8 cellular contexts compared by ENCODE assay signal in the genomic region with DNA sequence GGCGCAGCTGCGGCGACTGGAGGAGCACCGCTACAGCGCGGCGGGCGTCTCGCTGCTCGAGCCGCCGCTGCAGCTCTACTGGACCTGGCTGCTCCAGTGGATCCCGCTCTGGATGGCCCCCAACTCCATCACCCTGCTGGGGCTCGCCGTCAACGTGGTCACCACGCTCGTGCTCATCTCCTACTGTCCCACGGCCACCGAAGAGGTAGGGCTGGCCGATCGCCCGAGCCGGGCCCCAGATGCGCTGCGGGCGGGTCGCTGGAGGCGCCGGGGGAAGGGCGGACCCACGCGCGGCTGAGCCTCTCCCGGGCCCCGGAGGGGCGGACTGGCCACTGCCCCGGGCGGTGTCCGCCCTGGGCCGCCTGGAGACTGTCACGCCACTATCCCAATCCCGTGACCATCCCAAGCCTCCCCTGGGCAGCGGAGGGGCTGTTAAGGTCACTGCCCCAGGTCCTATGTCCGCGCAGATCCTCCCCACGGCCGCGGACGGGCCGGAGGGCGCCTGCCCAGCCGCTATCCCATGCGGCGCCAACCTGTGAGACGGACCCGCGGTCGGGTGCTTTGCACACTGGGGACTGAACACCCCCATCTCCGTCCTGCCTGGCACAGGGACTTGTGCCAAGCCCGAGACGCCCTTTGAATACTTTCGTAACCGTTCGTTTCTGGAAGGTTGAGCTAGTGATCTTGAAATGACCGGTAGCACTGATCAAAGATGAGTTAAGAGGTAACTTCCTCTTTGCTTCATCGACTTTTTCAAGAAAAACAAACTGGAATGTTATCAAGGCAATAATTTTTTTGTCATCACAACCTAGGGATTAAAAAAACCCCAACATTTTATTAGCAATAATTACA. TPM values are rescaled to one million over a fixed set of nuclear protein-coding genes. Genes with fewer than 3 reads are reported as not detected.
A peak's percentile ranks its signal among the peaks of the same experiment; 100 is the strongest.
DNase-seq lines count a peak whose midpoint lies in the region; ATAC-seq lines count a peak whose summit lies in the region.

No MANE protein-coding gene starts in this region.

- peak overlapping the region; percentile 83 to 93 (median 87) for H3K9ac ChIP-seq in BLaER1 treated with 17β-estradiol and CSF1 and Interleukin-3, amounts not matched to agents 10 nM and 100 nM
- H3K9ac ChIP-seq in NT2/D1 (ENCODE audit: insufficient read length, low read depth): peak overlapping the region; percentile 92

- peak overlapping the region; percentile 77 to 95 (median 92) for H3K4me3 ChIP-seq in BLaER1 treated with 17β-estradiol and CSF1 and Interleukin-3, amounts not matched to agents 10 nM and 100 nM
- H3K4me3 ChIP-seq in NT2/D1 (ENCODE audit: insufficient read length, low read depth): peak overlapping the region; percentile 83

- H3K27ac Mint-ChIP-seq in activated naive CD8-positive, alpha-beta T cell treated with anti-CD3 and anti-CD28 coated beads, Interleukin-2, amount 10 ng/mL, durations not matched to agents 7 days and 5 days: peak overlapping the region; percentile 76

- peak overlapping the region; percentile 74 to 99 (median 97) for H3K4me2 ChIP-seq in BLaER1 treated with 17β-estradiol and CSF1 and Interleukin-3, amounts not matched to agents 10 nM and 100 nM

- DNase-seq in NT2/D1 (ENCODE audit: low read depth, low spot score): peak; percentile 11
- no peak for DNase-seq in activated naive CD8-positive, alpha-beta T cell treated with anti-CD3 and anti-CD28 coated beads, Interleukin-2, amount 10 ng/mL, durations not matched to agents 7 days and 5 days
- DNase-seq in cardiac septum (ENCODE audit: low spot score): peak; percentile 82
- peak in 43 of 56 donors; percentile 10 to 74 (median 56) for DNase-seq in nucleus accumbens (lab: John Stamatoyannopoulos, UW)
- no peak for DNase-seq in HPDE6-E6E7 (ENCODE audit: extremely low spot score)

- peaks cover 0 to 4% (median 0%) of the 10 kb centered on the region in 11 experiments; a peak in 1 of 22 replicates for H3K36me3 ChIP-seq in BLaER1 treated with 17β-estradiol and CSF1 and Interleukin-3, amounts not matched to agents 10 nM and 100 nM
- no peaks in the 10 kb centered on the region for H3K36me3 ChIP-seq in NT2/D1 (ENCODE audit: insufficient read depth, insufficient read length, low read length)

- no peaks in the 10 kb centered on the region for H3K27me3 Mint-ChIP-seq in activated naive CD8-positive, alpha-beta T cell treated with anti-CD3 and anti-CD28 coated beads, Interleukin-2, amount 10 ng/mL, durations not matched to agents 7 days and 5 days

- peaks cover 20% of the 10 kb centered on the region for H3K4me1 Mint-ChIP-seq in activated naive CD8-positive, alpha-beta T cell treated with anti-CD3 and anti-CD28 coated beads, Interleukin-2, amount 10 ng/mL, durations not matched to agents 7 days and 5 days

- H3K9me3 Mint-ChIP-seq in activated naive CD8-positive, alpha-beta T cell treated with anti-CD3 and anti-CD28 coated beads, Interleukin-2, amount 10 ng/mL, durations not matched to agents 7 days and 5 days: no peaks in the 10 kb centered on the region

- ATAC-seq in GM18861 (IDR thresholded peaks at IDR 0.05; ENCODE audit: unreplicated experiment) (peak; percentile 15), HG03025 (IDR thresholded peaks at IDR 0.05; ENCODE audit: low FRiP score, unreplicated experiment) (peak; percentile 34)
- peak; percentile 43 for ATAC-seq in activated naive CD8-positive, alpha-beta T cell treated with anti-CD3 and anti-CD28 coated beads, Interleukin-2, amount 10 ng/mL, durations not matched to agents 7 days and 5 days (ENCODE audit: low read depth)

- intact Hi-C loops in cardiac septum (cut with DNase I): loop anchor here (5.0 kb wide), 2 partner anchors 134 to 291 kb away; partner anchors contain the start of genes ARL1 and GNPTAB

- POLR2A ChIA-PET in activated naive CD8-positive, alpha-beta T cell treated with anti-CD3 and anti-CD28 coated beads, Interleukin-2, amount 10 ng/mL, durations not matched to agents 7 days and 5 days (lab: Charles Lee): no interaction called here

- H3K27me3 ChIP-seq in BLaER1 treated with 17β-estradiol and CSF1 and Interleukin-3, amounts not matched to agents 10 nM and 100 nM: no peaks in the 10 kb centered on the region
- H3K27me3 ChIP-seq in NT2/D1 (ENCODE audit: insufficient read depth, insufficient read length): peaks cover 32% of the 10 kb centered on the region

- H3K4me1 ChIP-seq in BLaER1 treated with 17β-estradiol and CSF1 and Interleukin-3, amounts not matched to agents 10 nM and 100 nM: peaks cover 17 to 45% (median 32%) of the 10 kb centered on the region in 10 experiments
- H3K4me1 ChIP-seq in NT2/D1 (ENCODE audit: insufficient read depth, insufficient read length): peaks cover 6% of the 10 kb centered on the region

- peak overlapping the region; percentile 80 for H3K4me3 Mint-ChIP-seq in activated naive CD8-positive, alpha-beta T cell treated with anti-CD3 and anti-CD28 coated beads, Interleukin-2, amount 10 ng/mL, durations not matched to agents 7 days and 5 days

- no peaks in the 10 kb centered on the region for H3K36me3 Mint-ChIP-seq in activated naive CD8-positive, alpha-beta T cell treated with anti-CD3 and anti-CD28 coated beads, Interleukin-2, amount 10 ng/mL, durations not matched to agents 7 days and 5 days

- H3K27ac ChIP-seq in BLaER1 treated with 17β-estradiol and CSF1 and Interleukin-3, amounts not matched to agents 10 nM and 100 nM: peak overlapping the region; percentile 67 to 89 (median 84); a peak in 21 of 22 replicates

- H4K20me1 ChIP-seq in BLaER1 treated with 17β-estradiol and CSF1 and Interleukin-3, amounts not matched to agents 10 nM and 100 nM: peaks cover 0 to 34% (median 16%) of the 10 kb centered on the region in 11 experiments; a peak in 9 of 22 replicates

- H3K9me3 ChIP-seq in BLaER1 treated with 17β-estradiol and CSF1 and Interleukin-3, amounts not matched to agents 10 nM and 100 nM (replicated peaks in 1 of 11): peaks cover 0 to 6% (median 0%) of the 10 kb centered on the region in 11 experiments; a peak in 1 of 22 replicates
- no peaks in the 10 kb centered on the region for H3K9me3 ChIP-seq in NT2/D1 (ENCODE audit: insufficient read depth, low read length)

RNA-seq across cellular contexts. Expression of gene CHPT1, which starts 0.7 kb away (rescaled TPM):
- 10 to 100 TPM; 13.3 to 16.2 TPM for total RNA-seq in activated naive CD8-positive, alpha-beta T cell treated with anti-CD3 and anti-CD28 coated beads, Interleukin-2, amount 10 ng/mL, durations not matched to agents 7 days and 5 days
- total RNA-seq in cardiac septum: 86.1 TPM

RNA-seq across cellular contexts. Expression of gene SYCP3, which starts 41.1 kb away (rescaled TPM):
- total RNA-seq in activated naive CD8-positive, alpha-beta T cell treated with anti-CD3 and anti-CD28 coated beads, Interleukin-2, amount 10 ng/mL, durations not matched to agents 7 days and 5 days: 1 to 10 TPM in 1 of 2 experiments, under 1 TPM in 1; 0.94 to 1.1 TPM
- total RNA-seq in cardiac septum: not detected

Comparison
In these comparisons a context has a peak if more than half of its experiments do, and no peak if none do; other contexts are left out.
1. DNase-seq: peak in NT2/D1 (single experiment), cardiac septum (single experiment) and nucleus accumbens (43 of 56); none in activated naive CD8-positive, alpha-beta T cell treated with anti-CD3 and anti-CD28 coated beads, Interleukin-2, amount 10 ng/mL, durations not matched to agents 7 days and 5 days (single experiment) and HPDE6-E6E7 (single experiment).
2. Peak in every context shown above with its lines, with median percentiles within 50 percentile points of each other: ATAC-seq.